ENCODE assay signal across 1 cellular context in the genomic region with DNA sequence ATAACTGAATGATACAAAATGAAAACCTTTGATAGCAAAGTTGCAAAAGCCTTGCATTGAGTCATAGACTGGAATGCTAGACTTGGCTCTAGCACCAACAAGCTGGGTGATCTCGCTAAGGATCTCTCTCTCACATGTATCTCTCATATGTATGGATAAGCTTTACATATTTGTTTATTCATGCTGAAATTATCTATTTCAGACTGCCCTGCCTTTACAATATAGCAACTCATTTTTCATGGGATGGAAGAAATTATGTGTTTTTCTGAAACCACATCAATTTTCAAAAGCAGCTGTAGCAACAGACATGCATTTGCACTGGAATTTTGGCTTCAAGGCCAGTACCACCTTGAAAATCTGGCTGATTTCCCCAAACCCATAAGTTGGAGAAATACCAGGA.
TF ChIP-seq lines count a peak whose summit lies in the region.

No MANE protein-coding gene starts in this region.

TF ChIP-seq in SK-N-SH treated with all-trans-retinoic acid at 6 μM for 48 hours, 23 proteins besides CTCF, POLR2A, EP300 and RAD21 (continued from another document):
- TF ChIP-seq, protein P1, sequence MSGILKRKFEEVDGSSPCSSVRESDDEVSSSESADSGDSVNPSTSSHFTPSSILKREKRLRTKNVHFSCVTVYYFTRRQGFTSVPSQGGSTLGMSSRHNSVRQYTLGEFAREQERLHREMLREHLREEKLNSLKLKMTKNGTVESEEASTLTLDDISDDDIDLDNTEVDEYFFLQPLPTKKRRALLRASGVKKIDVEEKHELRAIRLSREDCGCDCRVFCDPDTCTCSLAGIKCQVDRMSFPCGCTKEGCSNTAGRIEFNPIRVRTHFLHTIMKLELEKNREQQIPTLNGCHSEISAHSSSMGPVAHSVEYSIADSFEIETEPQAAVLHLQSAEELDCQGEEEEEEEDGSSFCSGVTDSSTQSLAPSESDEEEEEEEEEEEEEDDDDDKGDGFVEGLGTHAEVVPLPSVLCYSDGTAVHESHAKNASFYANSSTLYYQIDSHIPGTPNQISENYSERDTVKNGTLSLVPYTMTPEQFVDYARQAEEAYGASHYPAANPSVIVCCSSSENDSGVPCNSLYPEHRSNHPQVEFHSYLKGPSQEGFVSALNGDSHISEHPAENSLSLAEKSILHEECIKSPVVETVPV (CRISPR knock-in tag; IDR thresholded peaks at IDR 0.05): no peak
- TF ChIP-seq OSR1 (CRISPR knock-in tag; IDR thresholded peaks at IDR 0.05): no peak
- TF ChIP-seq, protein P2, sequence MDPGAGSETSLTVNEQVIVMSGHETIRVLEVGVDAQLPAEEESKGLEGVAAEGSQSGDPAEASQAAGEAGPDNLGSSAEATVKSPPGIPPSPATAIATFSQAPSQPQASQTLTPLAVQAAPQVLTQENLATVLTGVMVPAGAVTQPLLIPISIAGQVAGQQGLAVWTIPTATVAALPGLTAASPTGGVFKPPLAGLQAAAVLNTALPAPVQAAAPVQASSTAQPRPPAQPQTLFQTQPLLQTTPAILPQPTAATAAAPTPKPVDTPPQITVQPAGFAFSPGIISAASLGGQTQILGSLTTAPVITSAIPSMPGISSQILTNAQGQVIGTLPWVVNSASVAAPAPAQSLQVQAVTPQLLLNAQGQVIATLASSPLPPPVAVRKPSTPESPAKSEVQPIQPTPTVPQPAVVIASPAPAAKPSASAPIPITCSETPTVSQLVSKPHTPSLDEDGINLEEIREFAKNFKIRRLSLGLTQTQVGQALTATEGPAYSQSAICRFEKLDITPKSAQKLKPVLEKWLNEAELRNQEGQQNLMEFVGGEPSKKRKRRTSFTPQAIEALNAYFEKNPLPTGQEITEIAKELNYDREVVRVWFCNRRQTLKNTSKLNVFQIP (CRISPR knock-in tag; IDR thresholded peaks at IDR 0.05; ENCODE audit: borderline replicate concordance, low read depth): no peak
- no peak for TF ChIP-seq ISL1 (CRISPR knock-in tag; IDR thresholded peaks at IDR 0.05)
- no peak for TF ChIP-seq PPARA (CRISPR knock-in tag; IDR thresholded peaks at IDR 0.05; ENCODE audit: borderline replicate concordance)
- no peak for TF ChIP-seq RARB (CRISPR knock-in tag; IDR thresholded peaks at IDR 0.05)
- TF ChIP-seq ZFP3 (CRISPR knock-in tag; IDR thresholded peaks at IDR 0.05): no peak
- TF ChIP-seq TOX (CRISPR knock-in tag; IDR thresholded peaks at IDR 0.05; ENCODE audit: borderline replicate concordance): no peak
- no peak for TF ChIP-seq ZNF565 (CRISPR knock-in tag; conservative IDR thresholded peaks at IDR 0.05; ENCODE audit: low read depth)
- no peak for TF ChIP-seq GLIS3 (CRISPR knock-in tag; IDR thresholded peaks at IDR 0.05)
- TF ChIP-seq SNAI2 (CRISPR knock-in tag; IDR thresholded peaks at IDR 0.05): no peak
- TF ChIP-seq ESRRG (CRISPR knock-in tag; IDR thresholded peaks at IDR 0.05): no peak
- TF ChIP-seq, protein P3, sequence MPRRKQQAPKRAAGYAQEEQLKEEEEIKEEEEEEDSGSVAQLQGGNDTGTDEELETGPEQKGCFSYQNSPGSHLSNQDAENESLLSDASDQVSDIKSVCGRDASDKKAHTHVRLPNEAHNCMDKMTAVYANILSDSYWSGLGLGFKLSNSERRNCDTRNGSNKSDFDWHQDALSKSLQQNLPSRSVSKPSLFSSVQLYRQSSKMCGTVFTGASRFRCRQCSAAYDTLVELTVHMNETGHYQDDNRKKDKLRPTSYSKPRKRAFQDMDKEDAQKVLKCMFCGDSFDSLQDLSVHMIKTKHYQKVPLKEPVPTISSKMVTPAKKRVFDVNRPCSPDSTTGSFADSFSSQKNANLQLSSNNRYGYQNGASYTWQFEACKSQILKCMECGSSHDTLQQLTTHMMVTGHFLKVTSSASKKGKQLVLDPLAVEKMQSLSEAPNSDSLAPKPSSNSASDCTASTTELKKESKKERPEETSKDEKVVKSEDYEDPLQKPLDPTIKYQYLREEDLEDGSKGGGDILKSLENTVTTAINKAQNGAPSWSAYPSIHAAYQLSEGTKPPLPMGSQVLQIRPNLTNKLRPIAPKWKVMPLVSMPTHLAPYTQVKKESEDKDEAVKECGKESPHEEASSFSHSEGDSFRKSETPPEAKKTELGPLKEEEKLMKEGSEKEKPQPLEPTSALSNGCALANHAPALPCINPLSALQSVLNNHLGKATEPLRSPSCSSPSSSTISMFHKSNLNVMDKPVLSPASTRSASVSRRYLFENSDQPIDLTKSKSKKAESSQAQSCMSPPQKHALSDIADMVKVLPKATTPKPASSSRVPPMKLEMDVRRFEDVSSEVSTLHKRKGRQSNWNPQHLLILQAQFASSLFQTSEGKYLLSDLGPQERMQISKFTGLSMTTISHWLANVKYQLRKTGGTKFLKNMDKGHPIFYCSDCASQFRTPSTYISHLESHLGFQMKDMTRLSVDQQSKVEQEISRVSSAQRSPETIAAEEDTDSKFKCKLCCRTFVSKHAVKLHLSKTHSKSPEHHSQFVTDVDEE (CRISPR knock-in tag; IDR thresholded peaks at IDR 0.05): no peak
TF ChIP-seq in SK-N-SH treated with all-trans-retinoic acid at 6 μM for 48 hours: peak in this region for 0.
